Comparison of ENCODE assay signal across 16 cellular contexts in the genomic region with DNA sequence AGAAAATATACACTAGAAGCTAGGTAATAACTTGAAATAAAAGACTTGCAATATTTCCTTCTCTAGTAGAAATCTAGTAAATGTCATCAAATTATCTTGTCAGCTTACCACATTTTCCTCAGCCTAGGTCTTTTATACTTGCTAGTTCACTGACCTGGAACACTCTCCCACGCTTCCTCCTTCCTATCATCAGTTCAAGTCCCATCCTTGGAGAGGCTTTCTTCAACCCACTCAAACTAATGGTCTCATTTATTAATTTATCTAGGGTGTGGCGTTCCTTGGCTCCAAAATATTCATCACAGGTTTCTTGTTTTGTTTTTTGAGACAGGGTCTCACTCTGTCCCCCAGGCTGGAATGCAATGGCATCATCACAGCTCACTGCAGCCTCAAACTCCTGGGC. TPM values are rescaled to one million over a fixed set of nuclear protein-coding genes. Genes with fewer than 3 reads are reported as not detected.
DNase-seq lines count a peak whose midpoint lies in the region; ATAC-seq and TF ChIP-seq lines count a peak whose summit lies in the region.
"Had no signal": no experiment of that assay in that cellular context is flagged by ENCODE, and none has a peak within 500 bp of the region (broad histone marks: within the 10 kb centered on the region; RNA-seq: fewer than 3 reads in every experiment).

No MANE protein-coding gene starts in this region.

- in situ Hi-C loops in IMR-90 (cut with MboI; ENCODE audit: low sequenced_read_pairs) = loop anchor here (10.0 to 25.0 kb wide), 2 partner anchors 107 to 275 kb away; partner anchors contain the start of genes HNRNPA0 and NME5

- H3F3A ChIP-seq in smooth muscle cell (ENCODE audit: low read depth) = peaks cover 4% of the 10 kb centered on the region

- H2AK9ac ChIP-seq in IMR-90 (replicated peaks; ENCODE audit: low read depth, low read length, poor library complexity) = no peak overlapping the region

- H3K36me3 Mint-ChIP-seq in Calu3 (ENCODE audit: insufficient read depth, unreplicated experiment) (peaks cover 40% of the 10 kb centered on the region), mesothelial cell of epicardium (peaks cover 12% of the 10 kb centered on the region)
- H3K36me3 Mint-ChIP-seq in activated CD8-positive, alpha-beta T cell treated with anti-CD3 and anti-CD28 coated beads for 36 hours (ENCODE audit: low read depth) = peaks cover 26% of the 10 kb centered on the region
- peaks cover 0 to 21% (median 0%) of the 10 kb centered on the region in 3 donors for H3K36me3 Mint-ChIP-seq in naive thymus-derived CD8-positive, alpha-beta T cell

- H3K27me3 Mint-ChIP-seq in Calu3 (ENCODE audit: unreplicated experiment) (no peaks in the 10 kb centered on the region), mesothelial cell of epicardium (ENCODE audit: low read depth) (no peaks in the 10 kb centered on the region)
- H3K27me3 Mint-ChIP-seq in activated CD8-positive, alpha-beta T cell treated with anti-CD3 and anti-CD28 coated beads for 36 hours = no peaks in the 10 kb centered on the region
- H3K27me3 Mint-ChIP-seq in naive thymus-derived CD8-positive, alpha-beta T cell = peaks cover 0 to 2% (median 0%) of the 10 kb centered on the region in 5 donors

- H3K9me3 Mint-ChIP-seq in Calu3 (ENCODE audit: low read depth, unreplicated experiment) (no peaks in the 10 kb centered on the region), mesothelial cell of epicardium (peaks cover 7% of the 10 kb centered on the region)
- no peaks in the 10 kb centered on the region for H3K9me3 Mint-ChIP-seq in activated CD8-positive, alpha-beta T cell treated with anti-CD3 and anti-CD28 coated beads for 36 hours
- no peaks in the 10 kb centered on the region for H3K9me3 Mint-ChIP-seq in naive thymus-derived CD8-positive, alpha-beta T cell

- POLR2A ChIA-PET in IMR-90 (lab: Charles Lee; ENCODE audit: unreplicated experiment) = no interaction called here
- POLR2A ChIA-PET in activated CD8-positive, alpha-beta T cell treated with anti-CD3 and anti-CD28 coated beads for 36 hours (lab: Charles Lee) = interaction anchor here (0.7 kb wide), 1 partner anchor 39 kb away, joined by 3 read pairs; no protein-coding TSS in a partner anchor
- POLR2A ChIA-PET in naive thymus-derived CD8-positive, alpha-beta T cell (lab: Charles Lee) = interaction anchor here (0.6 kb wide), 1 partner anchor 50 kb away, joined by 6 read pairs; no protein-coding TSS in a partner anchor

- WGBS in IMR-90 (ENCODE audit: extremely low coverage in 2 of 2, insufficient read length in 1 of 2), 2 experiments = no CpG with 5 or more reads among the region's 2 CpGs
- WGBS in smooth muscle cell (ENCODE audit: low lambda C conversion rate) = 97% methylated on average over 2 of the region's 2 CpGs

- no peak overlapping the region for H2BK120ac ChIP-seq in IMR-90 (ENCODE audit: low read depth, low read length)

- no peak overlapping the region for H4K91ac ChIP-seq in IMR-90 (ENCODE audit: insufficient read depth, low read depth, low read length)

- H3K9me1 ChIP-seq in IMR-90 (ENCODE audit: insufficient read depth, low read length) = peaks cover 4% of the 10 kb centered on the region

- intact Hi-C loops in Calu3 (cut with micrococcal nuclease; ENCODE audit: unreplicated experiment) (no loop called here), IMR-90 (cut with micrococcal nuclease) (no loop called here)
- intact Hi-C loops in activated CD8-positive, alpha-beta T cell treated with anti-CD3 and anti-CD28 coated beads for 36 hours (cut with micrococcal nuclease) = no loop called here

- H3K4me2 ChIP-seq in IMR-90 (ENCODE audit: low read depth, low read length) = 0 out of 2 replicates have a peak overlapping the region, but pooled peaks have one; percentile 10
- H3K4me2 ChIP-seq in smooth muscle cell = no peak overlapping the region

- H3K4me1 ChIP-seq in IMR-90 (ENCODE audit: control insufficient read depth, insufficient read depth, low read length) (peaks cover 3% of the 10 kb centered on the region), smooth muscle cell (ENCODE audit: low read depth) (peaks cover 20% of the 10 kb centered on the region)

- peaks cover 77% of the 10 kb centered on the region for H3K79me2 ChIP-seq in smooth muscle cell (ENCODE audit: low read depth)

- H3K27ac Mint-ChIP-seq in Calu3 (ENCODE audit: unreplicated experiment) (no peak overlapping the region), mesothelial cell of epicardium (no peak overlapping the region)
- H3K27ac Mint-ChIP-seq in activated CD8-positive, alpha-beta T cell treated with anti-CD3 and anti-CD28 coated beads for 36 hours = peak overlapping the region; percentile 96
- H3K27ac Mint-ChIP-seq in naive thymus-derived CD8-positive, alpha-beta T cell = peak overlapping the region in 7 of 10 donors; percentile 23 to 99 (median 52)

- no peak overlapping the region for H2BK15ac ChIP-seq in IMR-90 (ENCODE audit: low read depth, low read length)

- no peaks in the 10 kb centered on the region for H3K27me3 ChIP-seq in IMR-90 (ENCODE audit: control insufficient read depth, insufficient read depth, low read length)
- no peaks in the 10 kb centered on the region for H3K27me3 ChIP-seq in smooth muscle cell (ENCODE audit: low read depth)
- H3K27me3 ChIP-seq: right atrium auricular region, testis had no signal

- DNase-seq in Calu3 (no peak), IMR-90 (no peak), HK-2 (ENCODE audit: unreplicated experiment) (no peak), mesothelial cell of epicardium (ENCODE audit: low spot score in 2 of 2, unreplicated experiment in 2 of 2) (no peak), smooth muscle cell (lab: John Stamatoyannopoulos, UW; ENCODE audit: unreplicated experiment) (no peak)
- DNase-seq in activated CD8-positive, alpha-beta T cell treated with anti-CD3 and anti-CD28 coated beads for 36 hours = no peak
- DNase-seq in naive thymus-derived CD8-positive, alpha-beta T cell = no peak
- DNase-seq: aorta, foreskin fibroblast, NCI-H1417, NCI-H526 treated with DMSO at 0.1 percent for 48 hours, testis had no signal

- BruUV-seq in Calu3 (replicated peaks; lab: Mats Ljungman, UMichigan) (no TSS peak), IMR-90 (replicated peaks; lab: Mats Ljungman, UMichigan) (no TSS peak)

- CTCF ChIA-PET in Calu3 (lab: Charles Lee) = interaction anchor here (0.6 to 0.7 kb wide), 2 partner anchors 25 to 192 kb away, joined by 4 to 6 read pairs; no protein-coding TSS in a partner anchor
- CTCF ChIA-PET in IMR-90 (lab: Yijun Ruan, JAX) = interaction anchor here (0.6 kb wide), 2 partner anchors 75 to 97 kb away, joined by 4 to 5 read pairs; no protein-coding TSS in a partner anchor
- CTCF ChIA-PET in activated CD8-positive, alpha-beta T cell treated with anti-CD3 and anti-CD28 coated beads for 36 hours (lab: Charles Lee) = interaction anchor here (2.0 to 3.7 kb wide), 2 partner anchors 8 to 251 kb away, joined by 5 to 11 read pairs; no protein-coding TSS in a partner anchor

- H3K23ac ChIP-seq in IMR-90 (ENCODE audit: low read depth, low read length) = peak overlapping the region; percentile 52; the same call in 1 of the 2 replicates

- ATAC-seq in IMR-90 (ENCODE audit: low read depth) = no peak
- ATAC-seq in activated CD8-positive, alpha-beta T cell treated with anti-CD3 and anti-CD28 coated beads for 36 hours = no peak
- no peak for ATAC-seq in naive thymus-derived CD8-positive, alpha-beta T cell

- no peak for TF ChIP-seq POLR2A in IMR-90 (IDR thresholded peaks at IDR 0.05; ENCODE audit: low read depth, low read length)

- no peak overlapping the region for H3K14ac ChIP-seq in IMR-90 (replicated peaks; ENCODE audit: low read depth, low read length)

- H3K36me3 ChIP-seq in IMR-90 (ENCODE audit: control insufficient read depth, insufficient read depth, low read length) = peaks cover 1% of the 10 kb centered on the region; the same call in 1 of the 2 replicates
- H3K36me3 ChIP-seq in smooth muscle cell (ENCODE audit: low read depth) = peaks cover 5% of the 10 kb centered on the region
- H3K36me3 ChIP-seq: HAP-1, right atrium auricular region had no signal

- H3K9ac ChIP-seq in IMR-90 (ENCODE audit: low read depth, low read length) (no peak overlapping the region), smooth muscle cell (ENCODE audit: low read depth) (no peak overlapping the region)

- no peak overlapping the region for H2BK20ac ChIP-seq in IMR-90 (ENCODE audit: low read depth, low read length)

- no peak overlapping the region for H2AFZ ChIP-seq in IMR-90 (replicated peaks; ENCODE audit: low read length, poor library complexity)
- no peak overlapping the region for H2AFZ ChIP-seq in smooth muscle cell (ENCODE audit: low read depth)

- H3K4ac ChIP-seq in IMR-90 (ENCODE audit: low read depth, low read length) = no peak overlapping the region

- H3K79me1 ChIP-seq in IMR-90 (ENCODE audit: low read depth in 1 of 2, low read length in 2 of 2) = peaks cover 0 to 37% of the 10 kb centered on the region in 2 experiments; a peak in 3 of 4 replicates

- H2AK5ac ChIP-seq in IMR-90 (ENCODE audit: low read depth, low read length) = no peak overlapping the region

- H3K4me3 Mint-ChIP-seq in Calu3 (ENCODE audit: low read depth, unreplicated experiment) = peak overlapping the region; percentile 100
- peak overlapping the region; percentile 93 for H3K4me3 Mint-ChIP-seq in activated CD8-positive, alpha-beta T cell treated with anti-CD3 and anti-CD28 coated beads for 36 hours
- H3K4me3 Mint-ChIP-seq in naive thymus-derived CD8-positive, alpha-beta T cell = peak overlapping the region; percentile 22 to 100 (median 96)
- H3K4me3 Mint-ChIP-seq in mesothelial cell of epicardium = no peak overlapping the region

- H3K18ac ChIP-seq in IMR-90 (ENCODE audit: low read depth, low read length) = no peak overlapping the region

- no peak overlapping the region for H4K5ac ChIP-seq in IMR-90 (ENCODE audit: low read depth, low read length)

- peaks cover 46% of the 10 kb centered on the region for H3K4me1 Mint-ChIP-seq in Calu3 (ENCODE audit: low read depth, unreplicated experiment)
- peaks cover 67% of the 10 kb centered on the region for H3K4me1 Mint-ChIP-seq in activated CD8-positive, alpha-beta T cell treated with anti-CD3 and anti-CD28 coated beads for 36 hours (ENCODE audit: low read depth)
- peaks cover 30 to 73% (median 72%) of the 10 kb centered on the region in 4 donors for H3K4me1 Mint-ChIP-seq in naive thymus-derived CD8-positive, alpha-beta T cell
- peaks cover 37% of the 10 kb centered on the region for H3K4me1 Mint-ChIP-seq in mesothelial cell of epicardium

- no peak overlapping the region for H4K8ac ChIP-seq in IMR-90 (ENCODE audit: low read depth in 2 of 2, low read length in 2 of 2)

- H3K56ac ChIP-seq in IMR-90 (ENCODE audit: extremely low read depth, insufficient read depth, low read length) = no peak overlapping the region

- H4K20me1 ChIP-seq in IMR-90 (ENCODE audit: insufficient read depth, low read length) = peaks cover 72% of the 10 kb centered on the region
- peaks cover 76% of the 10 kb centered on the region for H4K20me1 ChIP-seq in smooth muscle cell (ENCODE audit: low read depth)

- no peak for TF ChIP-seq CTCF in Calu3 (IDR thresholded peaks at IDR 0.05; ENCODE audit: unreplicated experiment)
- no peak for TF ChIP-seq CTCF in IMR-90 (conservative IDR thresholded peaks at IDR 0.05; ENCODE audit: low read depth, low read length)
- TF ChIP-seq CTCF in activated CD8-positive, alpha-beta T cell treated with anti-CD3 and anti-CD28 coated beads for 36 hours (IDR thresholded peaks at IDR 0.05) = no peak
- no peak for TF ChIP-seq CTCF in mesothelial cell of epicardium (IDR thresholded peaks at IDR 0.05; ENCODE audit: unreplicated experiment)
- no peak for TF ChIP-seq CTCF in smooth muscle cell (IDR thresholded peaks at IDR 0.05; ENCODE audit: borderline replicate concordance, insufficient read depth, poor library complexity, severe bottlenecking)

- dilution Hi-C loops in IMR-90 (cut with HindIII; ENCODE audit: low sequenced_read_pairs, unreplicated experiment) = no loop called here

- H3K27ac ChIP-seq in IMR-90 (ENCODE audit: insufficient read depth, low read length) = no peak overlapping the region
- H3K27ac ChIP-seq in smooth muscle cell (ENCODE audit: low read depth) = no peak overlapping the region
- H3K27ac ChIP-seq: right atrium auricular region, testis had no signal

- no peaks in the 10 kb centered on the region for H3K9me3 ChIP-seq in IMR-90 (ENCODE audit: control insufficient read depth, insufficient read depth, low read length)
- H3K9me3 ChIP-seq in smooth muscle cell (replicated peaks; ENCODE audit: low read depth) = no peaks in the 10 kb centered on the region
- H3K9me3 ChIP-seq: HAP-1, right atrium auricular region, testis had no signal

- H3K4me3 ChIP-seq in IMR-90 (ENCODE audit: insufficient read depth, low read depth, low read length) (no peak overlapping the region), smooth muscle cell (no peak overlapping the region)
- H3K4me3 ChIP-seq: HAP-1, right atrium auricular region, testis had no signal

- H2BK5ac ChIP-seq in IMR-90 (ENCODE audit: low read depth, low read length, poor library complexity, severe bottlenecking) = no peak overlapping the region

- no peak for TF ChIP-seq RAD21 in IMR-90 (IDR thresholded peaks at IDR 0.05; ENCODE audit: low read length)

RNA-seq across cellular contexts. Expression of gene FAM13B, which starts 2.9 kb away (rescaled TPM):
- 34.9 and 42.5 TPM in 2 replicates for total RNA-seq in Calu3 (2022)
- 15.1 and 21.9 TPM in 2 replicates for total RNA-seq in IMR-90 (2012; rRNA removed)
- 10.6 and 14.6 TPM in 2 replicates for polyA plus RNA-seq in IMR-90 (2012; rRNA removed)
- 3.2 and 3.8 TPM in 2 replicates for polyA plus RNA-seq in IMR-90 (2012; cell fraction: cytosol; rRNA removed)
- 7.9 and 26.5 TPM in 2 replicates for polyA plus RNA-seq in IMR-90 (2012; cell fraction: nucleus; rRNA removed; ENCODE audit: low replicate concordance)
- 10 to 100 TPM; 14.8 to 17.5 TPM for total RNA-seq in activated CD8-positive, alpha-beta T cell treated with anti-CD3 and anti-CD28 coated beads for 36 hours
- 10 to 100 TPM; 68.9 to 75.3 TPM for total RNA-seq in naive thymus-derived CD8-positive, alpha-beta T cell
- polyA plus RNA-seq in naive thymus-derived CD8-positive, alpha-beta T cell = 10 to 100 TPM; 21.7 to 25.1 (median 22.3) TPM
- 52.5 to 57.9 TPM (median 56.4 TPM) in 3 replicates for total RNA-seq in mesothelial cell of epicardium
- 15.1 and 22.9 TPM in 2 replicates for total RNA-seq in smooth muscle cell
- polyA plus RNA-seq in smooth muscle cell = 3.8 and 10.9 TPM in 2 replicates

RNA-seq across cellular contexts. Expression of gene WNT8A, which starts 53.9 kb away (rescaled TPM):
- not detected in 2 replicates for total RNA-seq in Calu3 (2022)
- not detected in 2 replicates for total RNA-seq in IMR-90 (2012; rRNA removed)
- not detected in 2 replicates for polyA plus RNA-seq in IMR-90 (2012; rRNA removed)
- polyA plus RNA-seq in IMR-90 (2012; cell fraction: cytosol; rRNA removed) = not detected in 2 replicates
- polyA plus RNA-seq in IMR-90 (2012; cell fraction: nucleus; rRNA removed; ENCODE audit: low replicate concordance) = not detected in 2 replicates
- total RNA-seq in activated CD8-positive, alpha-beta T cell treated with anti-CD3 and anti-CD28 coated beads for 36 hours = not detected
- total RNA-seq in naive thymus-derived CD8-positive, alpha-beta T cell = not detected
- not detected for polyA plus RNA-seq in naive thymus-derived CD8-positive, alpha-beta T cell
- not detected in 3 replicates for total RNA-seq in mesothelial cell of epicardium
- not detected in 2 replicates for total RNA-seq in smooth muscle cell
- not detected in 2 replicates for polyA plus RNA-seq in smooth muscle cell
- total RNA-seq: activated CD8-positive, alpha-beta memory T cell treated with anti-CD3 and anti-CD28 coated beads for 36 hours; aorta; right atrium auricular region; SK-MEL-5 had no signal
- polyA plus RNA-seq: aorta had no signal

Comparison
In these comparisons a context has a peak if more than half of its experiments do, and no peak if none do; other contexts are left out.
1. H3K27ac Mint-ChIP-seq: peak in activated CD8-positive, alpha-beta T cell treated with anti-CD3 and anti-CD28 coated beads for 36 hours (single experiment) and naive thymus-derived CD8-positive, alpha-beta T cell (7 of 10); none in Calu3 (single experiment) and mesothelial cell of epicardium (single experiment).